14 cellular contexts compared by ENCODE assay signal in genomic region chr17:57418463-57419246, GRCh38.
"Had no signal": no experiment of that assay in that cellular context is flagged by ENCODE, and none has a peak within 500 bp of the region (broad histone marks: within the 10 kb centered on the region; RNA-seq: fewer than 3 reads in every experiment).

No MANE protein-coding gene starts in this region.

- H3K27ac Mint-ChIP-seq: dendritic cell treated with granulocyte-macrophage colony-stimulating factor and Interleukin-4, amounts not matched to agents 40 ng/mL and 50 ng/mL, for 4 days; naive thymus-derived CD4-positive, alpha-beta T cell had no signal

- H3K27me3 Mint-ChIP-seq: dendritic cell treated with granulocyte-macrophage colony-stimulating factor and Interleukin-4, amounts not matched to agents 40 ng/mL and 50 ng/mL, for 4 days; naive thymus-derived CD4-positive, alpha-beta T cell had no signal

- ATAC-seq: naive thymus-derived CD4-positive, alpha-beta T cell; SK-N-SH treated with all-trans-retinoic acid at 6 μM for 48 hours had no signal

- H3K27me3 ChIP-seq: esophagus muscularis mucosa, spleen, transverse colon, uterus had no signal

- DNase-seq: activated naive CD4-positive, alpha-beta T cell treated with anti-CD3 and anti-CD28 coated beads, Interleukin-2, amount 50 U/mL, for 16 hours; aorta; effector memory CD4-positive, alpha-beta T cell; mesenchymal stem cell; naive thymus-derived CD4-positive, alpha-beta T cell; spleen; stimulated activated CD4-positive, alpha-beta T cell treated with anti-CD3 and anti-CD28 coated beads, Interleukin-4, amount 100 ng/mL, for 4 hours; stimulated activated naive CD4-positive, alpha-beta T cell; substantia nigra; transverse colon; uterus had no signal

- H3K9me3 ChIP-seq: esophagus muscularis mucosa, spleen, transverse colon, uterus had no signal

- H3K4me3 Mint-ChIP-seq: dendritic cell treated with granulocyte-macrophage colony-stimulating factor and Interleukin-4, amounts not matched to agents 40 ng/mL and 50 ng/mL, for 4 days; naive thymus-derived CD4-positive, alpha-beta T cell had no signal

- H3K27ac ChIP-seq: esophagus muscularis mucosa, spleen, transverse colon, uterus had no signal

- H3K4me3 ChIP-seq: esophagus muscularis mucosa, spleen, transverse colon, uterus had no signal

- H3K9me3 Mint-ChIP-seq: dendritic cell treated with granulocyte-macrophage colony-stimulating factor and Interleukin-4, amounts not matched to agents 40 ng/mL and 50 ng/mL, for 4 days had no signal

- H3K4me1 ChIP-seq: uterus had no signal

- H3K36me3 ChIP-seq: esophagus muscularis mucosa, transverse colon, uterus had no signal
